Comparison of ENCODE assay signal across 20 cellular contexts in genomic region chrX:44735498-44735897, GRCh38.
A peak's percentile ranks its signal among the peaks of the same experiment; 100 is the strongest.
DNase-seq lines count a peak whose midpoint lies in the region; ATAC-seq, FAIRE-seq and TF ChIP-seq lines count a peak whose summit lies in the region.
"Had no signal": no experiment of that assay in that cellular context is flagged by ENCODE, and none has a peak within 500 bp of the region (broad histone marks: within the 10 kb centered on the region; RNA-seq: fewer than 3 reads in every experiment).

No MANE protein-coding gene starts in this region.

- intact Hi-C loops in A673 (cut with micrococcal nuclease; ENCODE audit: unreplicated experiment) = no loop called here

- peak; percentile 42 for DNase-seq in A673 (ENCODE audit: low spot score)
- peak; percentile 12 for DNase-seq in bronchial epithelial cell (ENCODE audit: low read depth)
- peak; percentile 24 for DNase-seq in fibroblast of pulmonary artery (ENCODE audit: low read depth)
- DNase-seq in SHP77 treated with DMSO at 0.1 percent for 48 hours (lab: John Stamatoyannopoulos, UW) = no peak
- no peak for DNase-seq in NCI-H226
- DNase-seq: BE2C; CD4-positive, alpha-beta memory T cell; DMS153; DMS79 treated with DMSO at 0.1 percent for 48 hours; EL; GDM1; GM23248 had no signal

- CTCF ChIA-PET in A673 (lab: Charles Lee) (no interaction called here), HEK293 (lab: Yijun Ruan, JAX) (no interaction called here)

- TF ChIP-seq CTCF in A673 (conservative IDR thresholded peaks at IDR 0.05; ENCODE audit: low read depth, low read length) (no peak), HEK293 (tag by site-specific recombination; IDR thresholded peaks at IDR 0.05) (no peak), bronchial epithelial cell (IDR thresholded peaks at IDR 0.05; ENCODE audit: insufficient read depth, low read length, severe bottlenecking) (no peak), fibroblast of pulmonary artery (IDR thresholded peaks at IDR 0.05; ENCODE audit: low read length, missing control alignments) (no peak)

- no peak overlapping the region for H3K4me3 ChIP-seq in A673 (ENCODE audit: low read depth, low read length, poor library complexity, severe bottlenecking)
- H3K4me3 ChIP-seq in HEK293 (ENCODE audit: low read depth, low read length) = no peak overlapping the region
- H3K4me3 ChIP-seq in bronchial epithelial cell (ENCODE audit: low read depth, low read length) = no peak overlapping the region
- no peak overlapping the region for H3K4me3 ChIP-seq in fibroblast of pulmonary artery (replicated peaks; ENCODE audit: low read depth, low read length)
- H3K4me3 ChIP-seq: GM23248 had no signal

- no peak for FAIRE-seq in bronchial epithelial cell (lab: Jason Lieb, UNC)
- FAIRE-seq: A204.1, D721Med, GM12892, GM19239, H54 had no signal

- H3K36me3 ChIP-seq in A673 (ENCODE audit: insufficient read depth, low read length, poor library complexity, severe bottlenecking) (no peaks in the 10 kb centered on the region), HEK293 (ENCODE audit: control insufficient read depth in 2 of 2, insufficient read depth in 1 of 2, low read length in 2 of 2) (no peaks in the 10 kb centered on the region), bronchial epithelial cell (ENCODE audit: control insufficient read depth, insufficient read depth, low read length) (no peaks in the 10 kb centered on the region)
- H3K36me3 ChIP-seq: BE2C had no signal

- H3K9me3 ChIP-seq in A673 (ENCODE audit: low read depth, low read length, poor library complexity, severe bottlenecking) (no peaks in the 10 kb centered on the region), HEK293 (ENCODE audit: control insufficient read depth, insufficient read depth, low read depth, low read length) (no peaks in the 10 kb centered on the region)
- H3K9me3 ChIP-seq: BE2C had no signal

- H3K27me3 ChIP-seq in A673 (replicated peaks; ENCODE audit: insufficient read depth, low read depth, low read length, poor library complexity) (no peaks in the 10 kb centered on the region), bronchial epithelial cell (ENCODE audit: control insufficient read depth, insufficient read depth, low read length) (no peaks in the 10 kb centered on the region)
- H3K27me3 ChIP-seq: BE2C had no signal

- H3K4me1 ChIP-seq in A673 (ENCODE audit: insufficient read depth, low read length, poor library complexity, severe bottlenecking) (no peaks in the 10 kb centered on the region), HEK293 (ENCODE audit: control insufficient read depth, insufficient read depth, low read length) (no peaks in the 10 kb centered on the region)
- H3K4me1 ChIP-seq: BE2C had no signal

- H3K27ac ChIP-seq in A673 (ENCODE audit: low read depth, low read length, poor library complexity, severe bottlenecking) (no peak overlapping the region), HEK293 (ENCODE audit: extremely low read depth, low read depth, low read length) (no peak overlapping the region)
- H3K27ac ChIP-seq: C4-2B, GM23248 had no signal

- ATAC-seq in HG02623 (IDR thresholded peaks at IDR 0.05; ENCODE audit: unreplicated experiment) = no peak

- POLR2A ChIA-PET in A673 (lab: Charles Lee; ENCODE audit: low non-redundant PET) = no interaction called here
- POLR2A ChIA-PET in HEK293 (lab: Yijun Ruan, JAX) = no interaction called here

- no TSS peak for BruUV-seq in A673 (replicated peaks; lab: Mats Ljungman, UMichigan)

TF ChIP-seq in HEK293, 187 proteins besides CTCF, POLR2A, EP300 and RAD21:
- TF ChIP-seq ZNF146 (tag by site-specific recombination; IDR thresholded peaks at IDR 0.05) = peak; percentile 51; the same call in 1 of the 2 replicates
- no peak for TF ChIP-seq SP2 (tag by site-specific recombination; IDR thresholded peaks at IDR 0.05)

Comparison
In these comparisons a context has a peak if more than half of its experiments do, and no peak if none do; other contexts are left out.
1. DNase-seq: peak in A673 (single experiment), bronchial epithelial cell (single experiment) and fibroblast of pulmonary artery (single experiment); none in SHP77 treated with DMSO at 0.1 percent for 48 hours (single experiment) and NCI-H226 (single experiment).